In the genomic region with DNA sequence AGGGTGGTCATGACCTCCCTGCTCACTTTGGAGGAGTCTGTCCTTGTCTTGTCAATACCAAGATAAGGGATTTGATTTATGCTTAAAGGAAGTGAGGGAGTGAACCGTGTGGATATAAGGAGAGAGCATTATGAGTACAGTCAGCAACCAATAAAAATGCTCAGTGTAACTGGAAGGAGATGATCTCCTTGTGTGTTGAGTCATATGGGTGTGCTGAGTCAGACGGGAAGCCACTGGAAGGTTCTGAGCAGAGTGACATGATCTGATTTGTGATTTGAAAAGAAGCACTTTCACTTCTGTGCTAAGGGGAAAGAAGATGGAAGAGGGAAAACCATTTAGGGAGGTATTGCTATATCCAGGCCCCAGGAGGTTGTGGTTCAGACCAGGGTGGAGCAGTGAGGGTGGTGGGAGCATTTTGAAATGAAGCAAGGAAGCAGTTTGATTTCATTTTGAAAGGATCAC, we compare ENCODE assay signal across 8 cellular contexts. TPM values are rescaled to one million over a fixed set of nuclear protein-coding genes. Genes with fewer than 3 reads are reported as not detected.
DNase-seq lines count a peak whose midpoint lies in the region; ATAC-seq, FAIRE-seq and TF ChIP-seq lines count a peak whose summit lies in the region.

No MANE protein-coding gene starts in this region.

- no peaks in the 10 kb centered on the region for H3K27me3 ChIP-seq in foreskin keratinocyte

- FAIRE-seq in GM12891 (lab: Jason Lieb, UNC) (peak; percentile 60), HTR-8/SVneo (lab: Jason Lieb, UNC) (peak; percentile 78)

- peak overlapping the region; percentile 73 for H3K27ac ChIP-seq in foreskin keratinocyte

- DNase-seq in GM12891 (ENCODE audit: insufficient read length, low spot score) (no peak), HTR-8/SVneo (ENCODE audit: insufficient read length, low spot score) (peak; percentile 79), foreskin keratinocyte (peak; percentile 89 to 95), NCI-H345 treated with DMSO at 0.1 percent for 48 hours (lab: John Stamatoyannopoulos, UW; ENCODE audit: unreplicated experiment) (no peak), retina (no peak)
- no peak for DNase-seq in activated T-cell treated with anti-CD3 and anti-CD28 coated beads, Interleukin-2, amount 50 U/mL, for 24 hours
- DNase-seq in stimulated activated CD4-positive, alpha-beta T cell treated with anti-CD3 and anti-CD28 coated beads, Interleukin-1b, Interleukin-23, amount 100 ng/mL, for 48 hours: peak; percentile 63

- TF ChIP-seq CTCF in foreskin keratinocyte (conservative IDR thresholded peaks at IDR 0.05): no peak

- H3K9me3 Mint-ChIP-seq in activated T-cell treated with anti-CD3 and anti-CD28 coated beads, Interleukin-2, amount 50 U/mL, for 24 hours: no peaks in the 10 kb centered on the region

- TF ChIP-seq POLR2A in GM12891 (IDR thresholded peaks at IDR 0.05; ENCODE audit: low read depth, low read length): no peak

- peaks cover 35% of the 10 kb centered on the region for H3K4me1 Mint-ChIP-seq in activated T-cell treated with anti-CD3 and anti-CD28 coated beads, Interleukin-2, amount 50 U/mL, for 24 hours (ENCODE audit: low read depth)

- peak overlapping the region; percentile 9 for H3K27ac Mint-ChIP-seq in activated T-cell treated with anti-CD3 and anti-CD28 coated beads, Interleukin-2, amount 50 U/mL, for 24 hours

- ATAC-seq in foreskin keratinocyte (peak; percentile 60), HG03457 (IDR thresholded peaks at IDR 0.05; ENCODE audit: unreplicated experiment) (no peak)

- H3K4me1 ChIP-seq in foreskin keratinocyte: peaks cover 26% of the 10 kb centered on the region

- peaks cover 19% of the 10 kb centered on the region for H3K36me3 Mint-ChIP-seq in activated T-cell treated with anti-CD3 and anti-CD28 coated beads, Interleukin-2, amount 50 U/mL, for 24 hours (ENCODE audit: low read depth)

- no peak overlapping the region for H3K4me3 Mint-ChIP-seq in activated T-cell treated with anti-CD3 and anti-CD28 coated beads, Interleukin-2, amount 50 U/mL, for 24 hours

- H3K27me3 Mint-ChIP-seq in activated T-cell treated with anti-CD3 and anti-CD28 coated beads, Interleukin-2, amount 50 U/mL, for 24 hours: peaks cover 17% of the 10 kb centered on the region

TF ChIP-seq in GM12891, 5 proteins besides CTCF, POLR2A, EP300 and RAD21:
- no peak for TF ChIP-seq TAF1 (IDR thresholded peaks at IDR 0.05; ENCODE audit: low read depth, low read length)
- TF ChIP-seq POLR2AphosphoS5 (IDR thresholded peaks at IDR 0.05; ENCODE audit: low read depth, low read length): no peak

RNA-seq across cellular contexts. Expression of gene BCL10, which starts 2.5 kb away (rescaled TPM):
- 10.3 TPM for polyA plus RNA-seq in GM12891 (2012; ENCODE audit: low read depth, missing spikeins)
- 49.4 and 52.0 TPM in 2 replicates for total RNA-seq in foreskin keratinocyte
- polyA plus RNA-seq in foreskin keratinocyte: 21.1 and 21.4 TPM in 2 replicates

RNA-seq across cellular contexts. Expression of gene C1orf52, which starts 19.4 kb away (rescaled TPM):
- 11.6 TPM for polyA plus RNA-seq in GM12891 (2012; ENCODE audit: low read depth, missing spikeins)
- total RNA-seq in foreskin keratinocyte: 21.4 TPM in 2 replicates
- polyA plus RNA-seq in foreskin keratinocyte: 18.7 and 21.8 TPM in 2 replicates

Comparison
In these comparisons a context has a peak if more than half of its experiments do, and no peak if none do; other contexts are left out.
1. DNase-seq: peak in HTR-8/SVneo (single experiment), foreskin keratinocyte (2 of 2) and stimulated activated CD4-positive, alpha-beta T cell treated with anti-CD3 and anti-CD28 coated beads, Interleukin-1b, Interleukin-23, amount 100 ng/mL, for 48 hours (single experiment); none in GM12891 (single experiment), activated T-cell treated with anti-CD3 and anti-CD28 coated beads, Interleukin-2, amount 50 U/mL, for 24 hours (single experiment), NCI-H345 treated with DMSO at 0.1 percent for 48 hours (single experiment) and retina (single experiment).